8 cellular contexts compared by ENCODE assay signal in the genomic region with DNA sequence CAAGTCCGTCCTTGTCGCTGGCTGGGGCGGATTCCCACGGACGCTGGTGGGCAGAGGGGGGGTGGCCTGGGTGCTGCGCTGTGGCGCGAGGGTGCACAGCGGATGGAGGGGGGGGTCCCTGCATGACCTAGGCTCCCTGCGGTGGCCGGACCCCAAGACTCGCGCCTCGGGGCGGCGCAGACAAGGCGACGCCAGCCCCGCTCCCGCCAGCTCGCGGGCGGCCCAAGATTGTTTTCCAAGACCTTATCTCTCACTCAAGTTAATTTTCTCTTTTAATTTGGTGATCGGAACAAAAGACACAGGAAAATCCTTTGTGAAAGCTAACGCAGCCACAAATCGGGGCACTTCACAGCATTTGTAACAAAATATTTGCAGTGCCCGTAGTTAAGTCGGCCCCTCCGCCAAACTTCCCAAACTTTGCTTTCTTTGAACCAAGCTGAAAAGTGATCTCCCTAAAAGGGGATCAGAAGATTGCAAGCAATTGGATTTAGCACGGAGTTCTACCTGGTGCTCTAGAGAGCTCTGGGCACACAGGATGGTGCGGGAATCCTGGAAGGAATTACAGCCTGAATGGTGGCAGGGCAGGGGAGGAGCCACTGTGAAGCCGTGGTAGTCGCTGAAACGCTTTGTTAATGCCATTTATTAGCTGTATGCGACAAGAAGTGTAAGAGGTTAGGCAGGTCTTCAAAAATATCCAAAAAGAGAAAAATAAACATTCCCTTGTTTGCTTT. TPM values are rescaled to one million over a fixed set of nuclear protein-coding genes. Genes with fewer than 3 reads are reported as not detected.
DNase-seq lines count a peak whose midpoint lies in the region; ATAC-seq and TF ChIP-seq lines count a peak whose summit lies in the region.

No MANE protein-coding gene starts in this region.

- peak overlapping the region; percentile 77 for H3K4me2 ChIP-seq in GM23338
- peak overlapping the region; percentile 86 for H3K4me2 ChIP-seq in fibroblast of lung (ENCODE audit: extremely low read depth, insufficient read depth, low read length)

- H3K9me3 Mint-ChIP-seq in GM23338 (peaks cover 28% of the 10 kb centered on the region), osteocyte (ENCODE audit: unreplicated experiment) (peaks cover 12% of the 10 kb centered on the region)

- H3F3A ChIP-seq in GM23338 (replicated peaks; ENCODE audit: low read depth) = no peaks in the 10 kb centered on the region; the same call in 1 of the 2 replicates

- no peaks in the 10 kb centered on the region; the same call in 1 of the 2 replicates for H3K36me3 ChIP-seq in GM23338 (ENCODE audit: insufficient read depth)
- no peaks in the 10 kb centered on the region for H3K36me3 ChIP-seq in SJCRH30
- no peaks in the 10 kb centered on the region for H3K36me3 ChIP-seq in fibroblast of lung (ENCODE audit: control insufficient read depth, insufficient read depth, low read length)

- H3K4me1 Mint-ChIP-seq in GM23338 (peaks cover 32% of the 10 kb centered on the region), osteocyte (ENCODE audit: unreplicated experiment) (peaks cover 34% of the 10 kb centered on the region)

- H3K27me3 ChIP-seq in GM23338 (ENCODE audit: insufficient read depth) (peaks cover 70% of the 10 kb centered on the region), SJCRH30 (no peaks in the 10 kb centered on the region), fibroblast of lung (ENCODE audit: control insufficient read depth, insufficient read depth, low read length) (no peaks in the 10 kb centered on the region)

- H2AFZ ChIP-seq in GM23338 (peak overlapping the region; percentile 96), fibroblast of lung (ENCODE audit: low read length) (no peak overlapping the region)

- ATAC-seq in GM23338 = peak; percentile 2; the same call in 2 of the 3 replicates
- no peak for ATAC-seq in HG02981 (IDR thresholded peaks at IDR 0.05; ENCODE audit: unreplicated experiment)
- no peak for ATAC-seq in HG03196 (IDR thresholded peaks at IDR 0.05; ENCODE audit: unreplicated experiment)
- no peak for ATAC-seq in GM21723 (IDR thresholded peaks at IDR 0.05; ENCODE audit: unreplicated experiment)

- H3K4me1 ChIP-seq in GM23338 (ENCODE audit: insufficient read depth) (peaks cover 31% of the 10 kb centered on the region), SJCRH30 (peaks cover 7% of the 10 kb centered on the region; the same call in 1 of the 2 replicates), fibroblast of lung (ENCODE audit: control insufficient read depth, extremely low read depth, insufficient read depth, low read length) (peaks cover 21% of the 10 kb centered on the region)

- H3K36me3 Mint-ChIP-seq in GM23338 (ENCODE audit: low read depth) (peaks cover 22% of the 10 kb centered on the region), osteocyte (ENCODE audit: unreplicated experiment) (peaks cover 2% of the 10 kb centered on the region)

- H4K20me1 ChIP-seq in GM23338 (replicated peaks; ENCODE audit: insufficient read depth) (no peaks in the 10 kb centered on the region), fibroblast of lung (ENCODE audit: control insufficient read depth, extremely low read depth, insufficient read depth, low read length) (no peaks in the 10 kb centered on the region)

- H3K27me3 Mint-ChIP-seq in GM23338 (ENCODE audit: insufficient read depth, low read depth, poor library complexity) (peaks cover 59% of the 10 kb centered on the region), osteocyte (ENCODE audit: unreplicated experiment) (peaks cover 3% of the 10 kb centered on the region)

- peaks cover 1% of the 10 kb centered on the region; the same call in 1 of the 2 replicates for H3K79me2 ChIP-seq in GM23338 (replicated peaks; ENCODE audit: insufficient read depth)
- peaks cover 1% of the 10 kb centered on the region for H3K79me2 ChIP-seq in fibroblast of lung (ENCODE audit: control insufficient read depth, insufficient read depth, low read length)

- peak overlapping the region; percentile 65 for H3K4me3 ChIP-seq in GM23338
- H3K4me3 ChIP-seq in SJCRH30 = peak overlapping the region; percentile 72
- H3K4me3 ChIP-seq in fibroblast of lung (replicated peaks in 1 of 4; ENCODE audit: control extremely low read depth in 1 of 4, insufficient read depth in 1 of 4, low read depth in 3 of 4, low read length in 4 of 4) = peak overlapping the region; percentile 18 to 57 (median 48)

- H3K27ac Mint-ChIP-seq in GM23338 = no peak overlapping the region
- H3K27ac Mint-ChIP-seq in osteocyte (ENCODE audit: unreplicated experiment) = no peak overlapping the region

- no peaks in the 10 kb centered on the region for H3K9me3 ChIP-seq in SJCRH30 (replicated peaks)
- H3K9me3 ChIP-seq in fibroblast of lung (ENCODE audit: control insufficient read depth, insufficient read depth, low read depth, low read length) = no peaks in the 10 kb centered on the region

- peak overlapping the region; percentile 76 for H3K9ac ChIP-seq in fibroblast of lung (ENCODE audit: insufficient read depth, low read length)

- peak overlapping the region; percentile 79 for H3K4me3 Mint-ChIP-seq in GM23338
- H3K4me3 Mint-ChIP-seq in osteocyte (ENCODE audit: unreplicated experiment) = peak overlapping the region; percentile 81

- 0 out of 2 replicates have a peak, but pooled peaks cover 5% of the 10 kb centered on the region for H3K9me2 ChIP-seq in GM23338 (ENCODE audit: insufficient read depth)

- TF ChIP-seq CTCF in GM23338 (conservative IDR thresholded peaks at IDR 0.05; ENCODE audit: low read depth in 2 of 2) (no peak), fibroblast of lung (conservative IDR thresholded peaks at IDR 0.05 in 1 of 2, IDR thresholded peaks at IDR 0.05 in 1 of 2; ENCODE audit: low read depth in 1 of 2, low read length in 2 of 2) (no peak), osteocyte (IDR thresholded peaks at IDR 0.05) (no peak)

- H3K27ac ChIP-seq in GM23338 (ENCODE audit: low read depth) = no peak overlapping the region
- H3K27ac ChIP-seq in SJCRH30 = peak overlapping the region; percentile 96
- peak overlapping the region; percentile 79 for H3K27ac ChIP-seq in fibroblast of lung (ENCODE audit: insufficient read depth, low read length)

- DNase-seq in GM23338 (ENCODE audit: low spot score) = peak; percentile 53
- DNase-seq in SJCRH30 = peak in 1 of 2 experiments; percentile 50
- peak in 1 of 2 donors; percentile 24 for DNase-seq in fibroblast of lung (ENCODE audit: low read depth in 2 of 2)
- no peak for DNase-seq in osteocyte (ENCODE audit: extremely low spot score, unreplicated experiment)
- no peak for DNase-seq in RPMI8226

TF ChIP-seq in GM23338, 12 proteins besides CTCF, POLR2A, EP300 and RAD21 (continues in another document):
- peak; percentile 94 for TF ChIP-seq EZH2 (IDR thresholded peaks at IDR 0.05; ENCODE audit: low read depth, unreplicated experiment)
- no peak for TF ChIP-seq ZNF331 (CRISPR knock-in tag; IDR thresholded peaks at IDR 0.05; ENCODE audit: low read depth)

RNA-seq across cellular contexts. Expression of a gene that starts 4.8 kb away (rescaled TPM):
- total RNA-seq in GM23338 (2014; rRNA removed; shearing (Covaris generic)) = 87.0 and 135 TPM in 2 replicates
- polyA plus RNA-seq in GM23338 (2016; fragmentation: Nextera tagmentation; extraction: Ambion mirVana) (110 and 119 TPM in 2 replicates), fibroblast of lung (23.1 and 92.5 TPM in 2 replicates)
- 15.8 and 17.6 TPM in 2 replicates for total RNA-seq in SJCRH30 (2014; rRNA removed; shearing (Covaris generic))
- total RNA-seq in fibroblast of lung (66.6 and 150 TPM in 2 replicates), osteocyte (9.3 and 11.9 TPM in 2 replicates)
- polyA plus RNA-seq in fibroblast of lung (2012) = 19.0 and 59.9 TPM in 2 replicates
- 20.2 and 61.7 TPM in 2 replicates for polyA minus RNA-seq in fibroblast of lung (ENCODE audit: low replicate concordance)
